8 cellular contexts compared by ENCODE assay signal in genomic region chr1:155001688-155002474, GRCh38. TPM values are rescaled to one million over a fixed set of nuclear protein-coding genes. Genes with fewer than 3 reads are reported as not detected.
A peak's percentile ranks its signal among the peaks of the same experiment; 100 is the strongest.
DNase-seq lines count a peak whose midpoint lies in the region; ATAC-seq, FAIRE-seq and TF ChIP-seq lines count a peak whose summit lies in the region.

No MANE protein-coding gene starts in this region.

- H3K27ac ChIP-seq in AG04450 (ENCODE audit: low read depth, low read length) (peak overlapping the region; percentile 84), kidney (ENCODE audit: low read depth in 2 of 2, low read length in 2 of 2) (peak overlapping the region; percentile 97)

- H3K36me3 ChIP-seq in kidney (ENCODE audit: control insufficient read depth in 1 of 2, insufficient read depth in 2 of 2, low read length in 2 of 2), result no peaks in the 10 kb centered on the region

- CTCF ChIA-PET in AG04450 (lab: Charles Lee), result interaction anchor here (0.6 to 1.0 kb wide), 4 partner anchors 16 to 44 kb away, joined by 3 to 7 read pairs (median 4); no protein-coding TSS in a partner anchor

- H3K27me3 ChIP-seq in AG04450 (ENCODE audit: control insufficient read depth, insufficient read depth, low read length), result no peaks in the 10 kb centered on the region

- intact Hi-C loops in kidney (cut with DNase I), result no loop called here

- peak overlapping the region; percentile 20 to 97 for H3K9ac ChIP-seq in kidney (ENCODE audit: low read length in 2 of 2)

- POLR2A ChIA-PET in AG04450 (lab: Yijun Ruan, JAX), result interaction anchor here (1.3 kb wide), 1 partner anchor 31 kb away, joined by 4 read pairs; the partner anchor contains the start of gene SHC1

- H3K4me1 ChIP-seq in kidney (ENCODE audit: control insufficient read depth in 1 of 2, insufficient read depth in 1 of 2, low read depth in 1 of 2, low read length in 2 of 2), result peaks cover 20 to 33% of the 10 kb centered on the region in 2 donors

- H3K9me3 ChIP-seq in AG04450 (ENCODE audit: control insufficient read depth, insufficient read depth, low read length) (no peaks in the 10 kb centered on the region; the same call in 1 of the 2 replicates), kidney (ENCODE audit: control insufficient read depth in 1 of 2, low read length in 2 of 2) (no peaks in the 10 kb centered on the region)

- ATAC-seq in GM18907 (IDR thresholded peaks at IDR 0.05; ENCODE audit: unreplicated experiment) (peak; percentile 52), HG03342 (IDR thresholded peaks at IDR 0.05; ENCODE audit: unreplicated experiment) (peak; percentile 52)

- no peak for FAIRE-seq in kidney (lab: Jason Lieb, UNC)

- H3K4me3 ChIP-seq in AG04450 (ENCODE audit: low read depth, low read length) (peak overlapping the region; percentile 94), kidney (ENCODE audit: low read length in 2 of 2) (peak overlapping the region; percentile 88 to 90)

- DNase-seq in AG04450 (ENCODE audit: low read depth, low spot score), result peak; percentile 97
- peak; percentile 97 for DNase-seq in NCI-H446 treated with DMSO at 0.1 percent for 48 hours (lab: John Stamatoyannopoulos, UW)
- DNase-seq in activated CD4-positive, CD25-positive, alpha-beta regulatory T cell treated with anti-CD3 and anti-CD28 coated beads, Interleukin-2, amount 50 U/mL, for 72 hours, result peak; percentile 98
- DNase-seq in cerebellar cortex (ENCODE audit: low spot score), result peak; percentile 99
- peak; percentile 100 for DNase-seq in kidney
- peak; percentile 98 to 100 (median 98) for DNase-seq in stimulated activated CD4-positive, alpha-beta T cell treated with anti-CD3 and anti-CD28 coated beads, Interleukin-12 subunit alpha, Interleukin-12 subunit beta, amount 100 ng/mL, for 48 hours (ENCODE audit: low read depth in 2 of 3, low spot score in 1 of 3)

- TF ChIP-seq CTCF in AG04450 (IDR thresholded peaks at IDR 0.05; ENCODE audit: low read depth, low read length) (peak; percentile 68), kidney (IDR thresholded peaks at IDR 0.05; ENCODE audit: borderline replicate concordance, extremely low read depth, insufficient read depth) (peak; percentile 22)

RNA-seq across cellular contexts. Expression of gene ZBTB7B, which starts 0.7 kb away (rescaled TPM):
- 8.7 and 12.7 TPM in 2 replicates for polyA plus RNA-seq in AG04450 (2011; rRNA removed)
- 9.7 and 10.5 TPM in 2 replicates for polyA minus RNA-seq in AG04450 (2011; rRNA and poly(A)+ RNA removed)
- total RNA-seq in kidney, result 68.7 TPM
- 20.1 TPM for polyA plus RNA-seq in kidney (ENCODE audit: insufficient read depth, low read depth, low replicate concordance)

RNA-seq across cellular contexts. Expression of gene LENEP, which starts 8.5 kb away (rescaled TPM):
- polyA plus RNA-seq in AG04450 (2011; rRNA removed) (0.21 TPM in 1 of 2 replicates, not detected in the other), kidney (ENCODE audit: insufficient read depth, low read depth, low replicate concordance) (not detected)
- polyA minus RNA-seq in AG04450 (2011; rRNA and poly(A)+ RNA removed), result 0.91 and 1.4 TPM in 2 replicates
- not detected for total RNA-seq in kidney

RNA-seq across cellular contexts. Expression of gene FLAD1, which starts 18.7 kb away (rescaled TPM):
- polyA plus RNA-seq in AG04450 (2011; rRNA removed) (21.1 and 30.2 TPM in 2 replicates), kidney (ENCODE audit: insufficient read depth, low read depth, low replicate concordance) (37.9 TPM)
- 35.7 and 52.2 TPM in 2 replicates for polyA minus RNA-seq in AG04450 (2011; rRNA and poly(A)+ RNA removed)
- total RNA-seq in kidney, result 34.1 TPM

RNA-seq across cellular contexts. Expression of gene CKS1B, which starts 27.4 kb away (rescaled TPM):
- polyA plus RNA-seq in AG04450 (2011; rRNA removed) (66.4 and 81.3 TPM in 2 replicates), kidney (ENCODE audit: insufficient read depth, low read depth, low replicate concordance) (43.1 TPM)
- 32.1 and 34.2 TPM in 2 replicates for polyA minus RNA-seq in AG04450 (2011; rRNA and poly(A)+ RNA removed)
- total RNA-seq in kidney, result 23.1 TPM

RNA-seq across cellular contexts. Expression of gene SHC1, which starts 31.3 kb away (rescaled TPM):
- polyA plus RNA-seq in AG04450 (2011; rRNA removed) (371 and 409 TPM in 2 replicates), kidney (ENCODE audit: insufficient read depth, low read depth, low replicate concordance) (43.8 TPM)
- 335 and 453 TPM in 2 replicates for polyA minus RNA-seq in AG04450 (2011; rRNA and poly(A)+ RNA removed)
- total RNA-seq in kidney, result 153 TPM

Comparison
In these comparisons a context has a peak if more than half of its experiments do, and no peak if none do; other contexts are left out.
1. Peak in every context shown above with its lines: DNase-seq, ATAC-seq, H3K4me3 ChIP-seq and H3K27ac ChIP-seq.